Comparison of ENCODE assay signal across 10 cellular contexts in the genomic region with DNA sequence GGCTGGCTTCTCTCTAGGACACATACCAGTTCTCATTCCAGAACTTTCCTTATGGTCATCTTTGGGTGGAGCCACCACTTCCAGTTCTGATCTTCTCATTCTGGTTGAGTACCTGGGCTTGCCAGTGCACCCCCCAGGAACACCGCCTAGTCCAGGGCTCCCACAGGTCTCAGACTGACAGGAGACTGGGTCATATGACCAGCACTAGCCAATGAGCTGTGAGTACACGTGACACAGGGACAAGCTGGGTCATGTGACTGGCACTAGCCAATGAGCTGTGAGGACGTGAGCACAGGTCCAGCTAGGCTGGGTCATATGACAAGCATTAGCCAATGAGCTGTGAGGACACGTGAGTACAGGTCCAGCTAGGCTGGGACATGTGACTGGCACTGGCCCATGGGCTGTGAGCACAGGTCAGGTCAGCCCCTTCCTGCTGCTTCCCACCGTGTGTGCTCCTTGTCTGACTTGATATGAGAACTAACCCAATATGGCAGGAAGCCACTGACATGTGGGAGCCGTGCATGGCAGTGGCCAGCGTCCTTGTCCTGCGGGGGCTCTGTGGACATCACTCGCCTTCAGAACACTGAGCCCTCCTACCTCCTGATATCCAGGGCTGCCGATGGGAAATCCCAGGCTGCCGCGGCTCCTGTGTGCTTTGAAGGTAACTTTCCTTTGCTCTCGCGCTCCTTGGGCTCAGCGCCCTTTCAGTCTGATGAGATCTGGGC. TPM values are rescaled to one million over a fixed set of nuclear protein-coding genes. Genes with fewer than 3 reads are reported as not detected.
DNase-seq lines count a peak whose midpoint lies in the region; ATAC-seq lines count a peak whose summit lies in the region.
"Had no signal": no experiment of that assay in that cellular context is flagged by ENCODE, and none has a peak within 500 bp of the region (broad histone marks: within the 10 kb centered on the region; RNA-seq: fewer than 3 reads in every experiment).

No MANE protein-coding gene starts in this region.

- H3K36me3 Mint-ChIP-seq in CD4-positive, alpha-beta memory T cell, result no peaks in the 10 kb centered on the region

- no peaks in the 10 kb centered on the region for H3K36me3 ChIP-seq in Karpas-422 (ENCODE audit: insufficient read depth, low read length)
- no peaks in the 10 kb centered on the region for H3K36me3 ChIP-seq in CD4-positive, alpha-beta memory T cell (ENCODE audit: insufficient read depth, low read length)
- H3K36me3 ChIP-seq: breast epithelium had no signal

- no peak overlapping the region for H3K9ac ChIP-seq in Karpas-422 (ENCODE audit: low read length)

- no peak overlapping the region for H3K4me2 ChIP-seq in Karpas-422 (ENCODE audit: low read depth, low read length, poor library complexity, severe bottlenecking)

- H3K4me3 ChIP-seq in Karpas-422 (ENCODE audit: low read length), result no peak overlapping the region
- no peak overlapping the region for H3K4me3 ChIP-seq in CD4-positive, alpha-beta memory T cell (ENCODE audit: low read length in 2 of 2)
- H3K4me3 ChIP-seq: breast epithelium had no signal

- H3K4me3 Mint-ChIP-seq in CD4-positive, alpha-beta memory T cell, result no peak overlapping the region

- no peaks in the 10 kb centered on the region for H3K27me3 Mint-ChIP-seq in CD4-positive, alpha-beta memory T cell

- H3K9me3 ChIP-seq in Karpas-422 (ENCODE audit: low read length), result no peaks in the 10 kb centered on the region; the same call in 1 of the 2 replicates
- H3K9me3 ChIP-seq in CD4-positive, alpha-beta memory T cell (ENCODE audit: control insufficient read depth in 1 of 2, low read length in 2 of 2), result no peaks in the 10 kb centered on the region
- H3K9me3 ChIP-seq: breast epithelium had no signal

- DNase-seq in DMS 273 (lab: John Stamatoyannopoulos, UW; ENCODE audit: unreplicated experiment) (peak; percentile 37), DMS 273 treated with DMSO at 0.1 percent for 48 hours (lab: John Stamatoyannopoulos, UW) (no peak), Karpas-422 (peak; percentile 77), UCSD-AML1 (lab: John Stamatoyannopoulos, UW; ENCODE audit: unreplicated experiment) (peak; percentile 51), midbrain (lab: John Stamatoyannopoulos, UW) (peak; percentile 40)
- no peak for DNase-seq in CD4-positive, alpha-beta memory T cell

- H3K27me3 ChIP-seq in Karpas-422 (ENCODE audit: low read length), result no peaks in the 10 kb centered on the region
- no peaks in the 10 kb centered on the region for H3K27me3 ChIP-seq in CD4-positive, alpha-beta memory T cell (ENCODE audit: insufficient read depth, low read length)

- CTCF ChIA-PET in CD4-positive, alpha-beta memory T cell (lab: Charles Lee; ENCODE audit: partially characterized antibody), result no interaction called here

- H3K9me3 Mint-ChIP-seq in CD4-positive, alpha-beta memory T cell, result no peaks in the 10 kb centered on the region

- intact Hi-C loops in CD4-positive, alpha-beta memory T cell (cut with micrococcal nuclease), result no loop called here

- no peaks in the 10 kb centered on the region for H3K79me2 ChIP-seq in Karpas-422 (ENCODE audit: low read length)

- ATAC-seq in HG03159 (IDR thresholded peaks at IDR 0.05; ENCODE audit: unreplicated experiment) (no peak), GM21723 (IDR thresholded peaks at IDR 0.05; ENCODE audit: unreplicated experiment) (no peak)

- H3K27ac Mint-ChIP-seq in CD4-positive, alpha-beta memory T cell, result peak overlapping the region in 2 of 7 donors; percentile 23 to 63

- H3K9me2 ChIP-seq in Karpas-422 (replicated peaks; ENCODE audit: insufficient read depth, low read length), result no peaks in the 10 kb centered on the region

- no peak overlapping the region for H3K27ac ChIP-seq in Karpas-422 (ENCODE audit: low read length)
- H3K27ac ChIP-seq in CD4-positive, alpha-beta memory T cell (ENCODE audit: low read depth, low read length), result no peak overlapping the region
- H3K27ac ChIP-seq: breast epithelium had no signal

- no peaks in the 10 kb centered on the region for H4K20me1 ChIP-seq in Karpas-422 (ENCODE audit: insufficient read depth, low read depth, low read length)

- POLR2A ChIA-PET in CD4-positive, alpha-beta memory T cell (lab: Charles Lee; ENCODE audit: partially characterized antibody), result interaction anchor here (1.3 kb wide), 1 partner anchor 140 kb away, joined by 4 read pairs; a partner anchor contains a TSS

- peaks cover 0 to 4% (median 0%) of the 10 kb centered on the region in 4 donors for H3K4me1 Mint-ChIP-seq in CD4-positive, alpha-beta memory T cell

- no peak overlapping the region for H2AFZ ChIP-seq in Karpas-422 (ENCODE audit: low read length)

- H3K4me1 ChIP-seq in Karpas-422 (ENCODE audit: low read length), result no peaks in the 10 kb centered on the region
- no peaks in the 10 kb centered on the region for H3K4me1 ChIP-seq in CD4-positive, alpha-beta memory T cell (ENCODE audit: insufficient read depth, low read length)
- H3K4me1 ChIP-seq: breast epithelium had no signal

RNA-seq across cellular contexts. Expression of a gene that starts 22.7 kb away (rescaled TPM):
- not detected in 2 replicates for total RNA-seq in Karpas-422 (2014; rRNA removed; shearing (Covaris generic); ENCODE audit: low replicate concordance)
- not detected for total RNA-seq in CD4-positive, alpha-beta memory T cell
- not detected for polyA plus RNA-seq in CD4-positive, alpha-beta memory T cell
- total RNA-seq: breast epithelium, mesenteric fat pad had no signal

RNA-seq across cellular contexts. Expression of a gene that starts 34.0 kb away (rescaled TPM):
- not detected in 2 replicates for total RNA-seq in Karpas-422 (2014; rRNA removed; shearing (Covaris generic); ENCODE audit: low replicate concordance)
- not detected for total RNA-seq in CD4-positive, alpha-beta memory T cell
- not detected for polyA plus RNA-seq in CD4-positive, alpha-beta memory T cell
- total RNA-seq: breast epithelium, mesenteric fat pad had no signal

RNA-seq across cellular contexts. Expression of a gene that starts 41.3 kb away (rescaled TPM):
- not detected in 2 replicates for total RNA-seq in Karpas-422 (2014; rRNA removed; shearing (Covaris generic); ENCODE audit: low replicate concordance)
- not detected for total RNA-seq in CD4-positive, alpha-beta memory T cell
- polyA plus RNA-seq in CD4-positive, alpha-beta memory T cell, result not detected
- total RNA-seq: breast epithelium, mesenteric fat pad had no signal

RNA-seq across cellular contexts. Expression of a gene that starts 56.2 kb away (rescaled TPM):
- total RNA-seq in Karpas-422 (2014; rRNA removed; shearing (Covaris generic); ENCODE audit: low replicate concordance), result not detected in 2 replicates
- not detected for total RNA-seq in CD4-positive, alpha-beta memory T cell
- polyA plus RNA-seq in CD4-positive, alpha-beta memory T cell, result not detected
- total RNA-seq: breast epithelium, mesenteric fat pad had no signal

Comparison
In these comparisons a context has a peak if more than half of its experiments do, and no peak if none do; other contexts are left out.
1. DNase-seq: peak in DMS 273 (single experiment), Karpas-422 (single experiment), UCSD-AML1 (single experiment) and midbrain (single experiment); none in DMS 273 treated with DMSO at 0.1 percent for 48 hours (single experiment) and CD4-positive, alpha-beta memory T cell (0 of 5).